In the genomic region with DNA sequence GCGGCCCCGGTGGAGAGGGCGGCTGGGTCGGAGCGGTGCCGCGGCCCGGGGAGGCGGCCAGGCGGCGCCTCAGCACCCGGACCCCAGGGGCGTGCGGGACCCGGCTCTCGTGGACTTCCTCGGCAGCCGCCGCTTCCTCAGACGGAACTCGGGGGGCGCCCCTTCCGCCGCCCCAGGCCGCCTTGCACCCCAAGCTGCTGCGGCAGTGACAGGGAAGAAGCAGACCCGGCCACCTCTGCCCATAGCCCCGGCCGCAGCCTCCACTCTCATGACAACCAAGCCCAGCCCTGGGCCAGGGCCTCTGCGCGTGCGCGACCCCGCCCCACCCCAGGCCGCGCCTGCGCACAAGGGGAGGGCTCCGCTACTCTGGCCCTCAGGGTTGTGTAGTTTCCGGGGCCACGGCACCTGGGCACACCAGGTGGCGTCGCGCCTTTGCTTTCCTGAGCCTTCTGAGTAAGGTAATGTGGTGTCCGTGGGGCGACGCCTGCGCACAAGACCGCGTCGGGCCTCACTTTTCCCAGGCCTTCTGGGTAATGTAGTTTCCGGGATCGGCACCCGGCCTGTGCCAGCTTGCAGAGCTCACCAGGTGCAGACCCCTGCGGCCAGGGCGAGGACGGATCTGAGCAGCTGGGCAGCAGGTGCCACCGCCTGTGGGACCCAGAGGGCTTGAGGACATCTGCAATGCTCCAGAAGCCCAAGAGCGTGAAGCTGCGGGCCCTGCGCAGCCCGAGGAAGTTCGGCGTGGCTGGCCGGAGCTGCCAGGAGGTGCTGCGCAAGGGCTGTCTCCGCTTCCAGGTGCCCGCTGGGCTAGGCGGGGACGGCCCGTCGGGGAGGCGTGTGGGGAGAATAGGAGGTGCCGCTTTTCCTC, we compare ENCODE assay signal across 8 cellular contexts. TPM values are rescaled to one million over a fixed set of nuclear protein-coding genes. Genes with fewer than 3 reads are reported as not detected.
A peak's percentile ranks its signal among the peaks of the same experiment; 100 is the strongest.
DNase-seq lines count a peak whose midpoint lies in the region; ATAC-seq and TF ChIP-seq lines count a peak whose summit lies in the region.

CEP104 (minus strand) TSS at position 289 of the 868 bp plus-strand sequence. CDS start 4,804 bp downstream, outside the sequence.
DFFB (plus strand) TSS at position 554 of the 868 bp plus-strand sequence; CDS start at position 682, 128 bp downstream.

- no peaks in the 10 kb centered on the region for H3K9me2 ChIP-seq in SU-DHL-6 (replicated peaks; ENCODE audit: insufficient read depth, low read length)

- H3K4me3 ChIP-seq in SU-DHL-6 (ENCODE audit: insufficient read depth, low read length, poor library complexity, severe bottlenecking) (peak within 1 kb of the TSS; percentile 59), cardiac muscle cell (peak within 1 kb of the TSS; percentile 79), parathyroid adenoma (ENCODE audit: low read depth, low read length) (peak within 1 kb of the TSS; percentile 77), transverse colon (peak within 1 kb of the TSS; percentile 68 to 91 (median 85))

- H3K4me1 ChIP-seq in cardiac muscle cell (ENCODE audit: low read depth) (peaks cover 6% of the 10 kb centered on the region), parathyroid adenoma (peaks cover 5% of the 10 kb centered on the region), transverse colon (peaks cover 14 to 27% (median 23%) of the 10 kb centered on the region in 4 donors)

- no peaks in the 10 kb centered on the region for H3K27me3 ChIP-seq in SU-DHL-6 (ENCODE audit: low read length)
- no peaks in the 10 kb centered on the region for H3K27me3 ChIP-seq in cardiac muscle cell
- no peaks in the 10 kb centered on the region for H3K27me3 ChIP-seq in parathyroid adenoma (ENCODE audit: control insufficient read depth, insufficient read depth, low read length)
- no peaks in the 10 kb centered on the region for H3K27me3 ChIP-seq in transverse colon

- H3K4me2 ChIP-seq in SU-DHL-6 (ENCODE audit: low read depth, low read length, poor library complexity, severe bottlenecking) (peak within 1 kb of the TSS; percentile 73), parathyroid adenoma (ENCODE audit: low read length) (peak within 1 kb of the TSS; percentile 86)

- intact Hi-C loops in transverse colon (cut with DNase I; ENCODE audit: low total_unique reads) = no loop called here

- TF ChIP-seq EP300 in transverse colon (IDR thresholded peaks at IDR 0.05; ENCODE audit: low read depth) = no peak

- H3F3A ChIP-seq in SU-DHL-6 (ENCODE audit: insufficient read depth) = no peaks in the 10 kb centered on the region; the same call in 1 of the 2 replicates

- TF ChIP-seq CTCF in SU-DHL-6 (IDR thresholded peaks at IDR 0.05; ENCODE audit: insufficient read depth, low read length, poor library complexity, severe bottlenecking) (no peak), cardiac muscle cell (IDR thresholded peaks at IDR 0.05; ENCODE audit: low read depth, low read length) (no peak), parathyroid adenoma (IDR thresholded peaks at IDR 0.05) (peak; percentile 38), transverse colon (IDR thresholded peaks at IDR 0.05) (peak in 4 of 5 experiments; percentile 11 to 51 (median 30))

- peak within 1 kb of the TSS; percentile 51 for H3K27ac ChIP-seq in SU-DHL-6 (ENCODE audit: low read depth, low read length)
- H3K27ac ChIP-seq in cardiac muscle cell = peak within 1 kb of the TSS; percentile 59
- peak within 1 kb of the TSS; percentile 75 for H3K27ac ChIP-seq in parathyroid adenoma
- peak within 1 kb of the TSS; percentile 78 to 88 (median 83) for H3K27ac ChIP-seq in transverse colon

- in situ Hi-C loops in transverse colon (cut with MboI; ENCODE audit: low pct_ligation_motif_present in 1 of 4, low pct_unique_long_range_greater_than_20kb in 1 of 4, low sequenced_read_pairs in 3 of 4) = no loop called here

- TF ChIP-seq POLR2A in GM10847 (IDR thresholded peaks at IDR 0.05; ENCODE audit: extremely low read depth, insufficient read length) (peak; percentile 38), transverse colon (IDR thresholded peaks at IDR 0.05) (peak; percentile 74)

- H3K79me2 ChIP-seq in SU-DHL-6 (ENCODE audit: insufficient read depth, low read length) (peaks cover 12% of the 10 kb centered on the region; the same call in 1 of the 2 replicates), parathyroid adenoma (peaks cover 9% of the 10 kb centered on the region)

- H3K36me3 ChIP-seq in SU-DHL-6 (ENCODE audit: low read length) (no peaks in the 10 kb centered on the region), cardiac muscle cell (no peaks in the 10 kb centered on the region), parathyroid adenoma (ENCODE audit: control insufficient read depth, insufficient read depth, low read length) (no peaks in the 10 kb centered on the region), transverse colon (no peaks in the 10 kb centered on the region)

- DNase-seq in NCI-H1105 (lab: John Stamatoyannopoulos, UW) (peak; percentile 99), cardiac muscle cell (ENCODE audit: low read depth in 1 of 2, low spot score in 1 of 2) (peak; percentile 86 to 96), transverse colon (peak; percentile 97)
- DNase-seq in activated naive CD8-positive, alpha-beta T cell treated with anti-CD3 and anti-CD28 coated beads, Interleukin-2, amount 50 U/mL, for 16 hours (ENCODE audit: low read depth, low spot score) = peak; percentile 90

- peak; percentile 93 for ATAC-seq in HG02610 (IDR thresholded peaks at IDR 0.05; ENCODE audit: unreplicated experiment)

- WGBS in transverse colon (ENCODE audit: low coverage in 1 of 2), 2 donors = 1% methylated on average over 45 of the region's 73 CpGs; no CpG with 5 or more reads in 1 of the 2 donors

- peak within 1 kb of the TSS; percentile 62 for H3K9ac ChIP-seq in SU-DHL-6 (ENCODE audit: low read length)
- H3K9ac ChIP-seq in parathyroid adenoma = no peak within 1 kb of the TSS

- H3K9me3 ChIP-seq in SU-DHL-6 (ENCODE audit: insufficient read depth, low read length) (no peaks in the 10 kb centered on the region), cardiac muscle cell (ENCODE audit: low read depth) (no peaks in the 10 kb centered on the region), parathyroid adenoma (ENCODE audit: control insufficient read depth, low read length) (no peaks in the 10 kb centered on the region), transverse colon (no peaks in the 10 kb centered on the region)

- peak within 1 kb of the TSS; percentile 64 for H2AFZ ChIP-seq in SU-DHL-6 (ENCODE audit: low read depth, low read length, severe bottlenecking)
- peak within 1 kb of the TSS; percentile 95 for H2AFZ ChIP-seq in parathyroid adenoma

- H4K20me1 ChIP-seq in SU-DHL-6 (ENCODE audit: low read depth, low read length) = no peaks in the 10 kb centered on the region

RNA-seq across cellular contexts. Expression of gene CEP104, which starts in this region (rescaled TPM):
- 17.9 and 21.4 TPM in 2 replicates for total RNA-seq in cardiac muscle cell
- 26.3 and 32.4 TPM in 2 replicates for polyA plus RNA-seq in cardiac muscle cell
- 10 to 100 TPM; 34.4 to 57.7 (median 43.5) TPM for total RNA-seq in transverse colon

RNA-seq across cellular contexts. Expression of gene DFFB, which starts in this region (rescaled TPM):
- total RNA-seq in cardiac muscle cell (8.0 and 9.7 TPM in 2 replicates), transverse colon (10 to 100 TPM in 2 of 4 donors, 1 to 10 TPM in 1, not detected in 1; 7.4 to 18.3 (median 15.7) TPM)
- polyA plus RNA-seq in cardiac muscle cell = 6.5 and 7.2 TPM in 2 replicates

Comparison
In these comparisons a context has a peak if more than half of its experiments do, and no peak if none do; other contexts are left out.
1. Peak in every context shown above with its lines: DNase-seq, ATAC-seq, H3K4me3 ChIP-seq and H3K27ac ChIP-seq.
2. CTCF ChIP-seq: peak in parathyroid adenoma (single experiment) and transverse colon (4 of 5); none in SU-DHL-6 (single experiment) and cardiac muscle cell (single experiment).